Comparison of ENCODE assay signal across 9 cellular contexts in genomic region chr16:1296688-1297412, GRCh38. TPM values are rescaled to one million over a fixed set of nuclear protein-coding genes. Genes with fewer than 3 reads are reported as not detected.
DNase-seq lines count a peak whose midpoint lies in the region; ATAC-seq and TF ChIP-seq lines count a peak whose summit lies in the region.
"Had no signal": no experiment of that assay in that cellular context is flagged by ENCODE, and none has a peak within 500 bp of the region (broad histone marks: within the 10 kb centered on the region; RNA-seq: fewer than 3 reads in every experiment).

No MANE protein-coding gene starts in this region.

- TF ChIP-seq CTCF in GM13977 (IDR thresholded peaks at IDR 0.05; ENCODE audit: extremely low read depth, insufficient read depth, missing control alignments), result no peak

- DNase-seq in HT1080 (ENCODE audit: low read depth) (peak; percentile 98), astrocyte of the hippocampus (ENCODE audit: low read depth, low spot score) (peak; percentile 41), lung microvascular endothelial cell (ENCODE audit: low read depth in 2 of 2) (peak; percentile 62 to 76), GM13977 (ENCODE audit: low spot score) (no peak), cerebellar cortex (ENCODE audit: low spot score) (no peak)

- H3K9me3 ChIP-seq in BLaER1, result no peaks in the 10 kb centered on the region

- in situ Hi-C loops in GM13977 (cut with MboI; ENCODE audit: low pct_unique_long_range_greater_than_20kb, low sequenced_read_pairs, unreplicated experiment), result no loop called here

- H3K27ac ChIP-seq in BLaER1, result no peak overlapping the region

- ATAC-seq in HG02571 (IDR thresholded peaks at IDR 0.05; ENCODE audit: unreplicated experiment) (no peak), GM21619 (IDR thresholded peaks at IDR 0.05; ENCODE audit: unreplicated experiment) (no peak)

- H3K27me3 ChIP-seq in BLaER1, result no peaks in the 10 kb centered on the region

- peak overlapping the region; percentile 40 for H3K4me2 ChIP-seq in BLaER1

- no peaks in the 10 kb centered on the region for H3K36me3 ChIP-seq in BLaER1

- H4K20me1 ChIP-seq in BLaER1, result no peaks in the 10 kb centered on the region

- peaks cover 73% of the 10 kb centered on the region for H3K4me1 ChIP-seq in BLaER1

- H3K9ac ChIP-seq in BLaER1, result peak overlapping the region; percentile 27; the same call in 1 of the 2 replicates

- H3K4me3 ChIP-seq in BLaER1, result no peak overlapping the region

RNA-seq across cellular contexts. Expression of gene UBE2I, which starts 12.6 kb away (rescaled TPM):
- 73.1 and 121 TPM in 2 replicates for total RNA-seq in HT1080 (2014; rRNA removed; shearing (Covaris generic))
- polyA plus RNA-seq in HT1080 (2015; cell fraction: cytosol; rRNA removed), result 146 and 155 TPM in 2 replicates
- 88.3 and 125 TPM in 2 replicates for polyA plus RNA-seq in HT1080 (2015; cell fraction: nucleus; rRNA removed)
- 29.6 and 35.3 TPM in 2 replicates for total RNA-seq in lung microvascular endothelial cell

RNA-seq across cellular contexts. Expression of gene BAIAP3, which starts 36.6 kb away (rescaled TPM):
- 0.13 and 0.50 TPM in 2 replicates for total RNA-seq in HT1080 (2014; rRNA removed; shearing (Covaris generic))
- 0.59 and 2.9 TPM in 2 replicates for polyA plus RNA-seq in HT1080 (2015; cell fraction: cytosol; rRNA removed)
- 4.9 and 5.0 TPM in 2 replicates for polyA plus RNA-seq in HT1080 (2015; cell fraction: nucleus; rRNA removed)
- total RNA-seq in lung microvascular endothelial cell, result 1.2 and 1.3 TPM in 2 replicates

RNA-seq across cellular contexts. Expression of gene TPSD1, which starts 41.0 kb away (rescaled TPM):
- not detected in 2 replicates for total RNA-seq in HT1080 (2014; rRNA removed; shearing (Covaris generic))
- polyA plus RNA-seq in HT1080 (2015; cell fraction: cytosol; rRNA removed), result not detected in 2 replicates
- not detected in 2 replicates for polyA plus RNA-seq in HT1080 (2015; cell fraction: nucleus; rRNA removed)
- not detected in 2 replicates for total RNA-seq in lung microvascular endothelial cell
- total RNA-seq: neural crest cell had no signal

RNA-seq across cellular contexts. Expression of gene TSR3, which starts 54.8 kb away (rescaled TPM):
- 103 and 109 TPM in 2 replicates for total RNA-seq in HT1080 (2014; rRNA removed; shearing (Covaris generic))
- polyA plus RNA-seq in HT1080 (2015; cell fraction: cytosol; rRNA removed), result 75.2 and 81.5 TPM in 2 replicates
- polyA plus RNA-seq in HT1080 (2015; cell fraction: nucleus; rRNA removed), result 32.7 and 38.3 TPM in 2 replicates
- 47.7 and 67.3 TPM in 2 replicates for total RNA-seq in lung microvascular endothelial cell

RNA-seq across cellular contexts. Expression of gene GNPTG, which starts 54.9 kb away (rescaled TPM):
- 38.2 and 38.9 TPM in 2 replicates for total RNA-seq in HT1080 (2014; rRNA removed; shearing (Covaris generic))
- 32.2 and 45.9 TPM in 2 replicates for polyA plus RNA-seq in HT1080 (2015; cell fraction: cytosol; rRNA removed)
- polyA plus RNA-seq in HT1080 (2015; cell fraction: nucleus; rRNA removed), result 43.5 and 49.4 TPM in 2 replicates
- 19.2 and 31.7 TPM in 2 replicates for total RNA-seq in lung microvascular endothelial cell

Comparison
In these comparisons a context has a peak if more than half of its experiments do, and no peak if none do; other contexts are left out.
1. DNase-seq: peak in HT1080 (single experiment), astrocyte of the hippocampus (single experiment) and lung microvascular endothelial cell (2 of 2); none in GM13977 (single experiment) and cerebellar cortex (single experiment).